8 cellular contexts compared by ENCODE assay signal in the genomic region with DNA sequence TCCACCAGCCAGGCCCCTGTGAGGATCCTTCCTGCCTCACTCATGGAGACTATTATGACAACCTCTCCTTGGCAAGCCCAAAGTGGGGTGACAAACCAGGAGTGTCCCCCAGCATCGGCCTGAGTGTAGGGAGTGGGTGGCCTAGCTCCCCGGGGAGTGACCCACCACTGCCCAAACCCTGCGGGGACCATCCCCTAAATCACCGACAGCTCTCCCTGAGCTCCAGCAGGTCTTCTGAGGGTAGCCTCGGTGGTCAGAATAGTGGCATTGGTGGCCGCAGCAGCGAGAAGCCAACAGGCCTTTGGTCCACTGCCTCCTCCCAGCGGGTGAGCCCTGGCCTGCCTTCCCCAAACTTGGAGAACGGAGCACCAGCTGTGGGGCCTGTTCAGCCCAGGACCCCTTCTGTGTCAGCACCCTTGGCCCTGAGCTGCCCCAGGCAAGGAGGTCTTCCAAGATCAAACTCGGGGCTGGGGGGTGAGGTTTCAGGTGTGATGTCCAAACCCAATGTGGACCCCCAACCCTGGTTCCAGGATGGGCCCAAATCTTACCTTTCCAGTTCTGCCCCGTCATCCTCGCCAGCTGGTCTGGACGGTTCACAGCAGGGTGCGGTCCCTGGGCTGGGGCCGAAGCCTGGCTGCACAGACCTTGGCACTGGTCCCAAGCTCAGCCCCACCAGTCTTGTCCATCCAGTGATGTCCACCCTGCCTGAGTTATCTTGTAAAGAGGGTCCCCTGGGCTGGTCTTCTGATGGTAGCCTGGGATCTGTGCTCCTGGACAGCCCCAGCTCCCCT. TPM values are rescaled to one million over a fixed set of nuclear protein-coding genes. Genes with fewer than 3 reads are reported as not detected.
DNase-seq lines count a peak whose midpoint lies in the region; FAIRE-seq and TF ChIP-seq lines count a peak whose summit lies in the region.

No MANE protein-coding gene starts in this region.

- H3K4me2 ChIP-seq in KMS-11 = peak overlapping the region; percentile 80

- peak overlapping the region; percentile 83; the same call in 1 of the 2 replicates for H3K9ac ChIP-seq in KMS-11
- H3K9ac ChIP-seq in endodermal cell (ENCODE audit: extremely low read depth, low read length, poor library complexity, severe bottlenecking) = no peak overlapping the region

- peak overlapping the region; percentile 78 for H3K27ac ChIP-seq in KMS-11
- H3K27ac ChIP-seq in endodermal cell (ENCODE audit: low read depth, low read length) = no peak overlapping the region
- H3K27ac ChIP-seq in ovary = no peak overlapping the region

- H3K4me3 ChIP-seq in KMS-11 (IDR thresholded peaks at IDR 0.05; ENCODE audit: insufficient read depth, low read depth, low read length) (no peak overlapping the region), endodermal cell (ENCODE audit: low read length) (peak overlapping the region; percentile 83), ovary (peak overlapping the region; percentile 56)

- H3K36me3 ChIP-seq in KMS-11 (ENCODE audit: insufficient read depth) (no peaks in the 10 kb centered on the region), endodermal cell (ENCODE audit: control insufficient read depth, insufficient read depth, low read length) (peaks cover 6% of the 10 kb centered on the region), ovary (no peaks in the 10 kb centered on the region)

- DNase-seq in GM12892 (ENCODE audit: insufficient read length) (peak; percentile 32), endodermal cell (no peak), ovary (peak in 3 of 5 donors; percentile 28 to 47 (median 35)), COR-L47 (lab: John Stamatoyannopoulos, UW) (no peak), AML-193 (lab: John Stamatoyannopoulos, UW) (no peak)
- no peak for DNase-seq in stimulated activated CD8-positive, alpha-beta memory T cell treated with anti-CD3 and anti-CD28 coated beads, Interleukin-4, amount 100 ng/mL, for 48 hours
- no peak for DNase-seq in activated CD4-positive, CD25-positive, alpha-beta regulatory T cell treated with anti-CD3 and anti-CD28 coated beads, Interleukin-2, amount 50 U/mL, for 72 hours

- H3K4me3 Mint-ChIP-seq in endodermal cell = peak overlapping the region; percentile 79

- peaks cover 65% of the 10 kb centered on the region for H3K79me2 ChIP-seq in KMS-11 (ENCODE audit: insufficient read depth, low read depth)

- H2AFZ ChIP-seq in KMS-11 (ENCODE audit: low read depth) = no peak overlapping the region

- H3K4me1 ChIP-seq in KMS-11 (ENCODE audit: low read depth, poor library complexity, severe bottlenecking) = peaks cover 44% of the 10 kb centered on the region
- peaks cover 7% of the 10 kb centered on the region for H3K4me1 ChIP-seq in endodermal cell (ENCODE audit: control insufficient read depth, insufficient read depth, low read length)
- H3K4me1 ChIP-seq in ovary (ENCODE audit: insufficient read depth) = peaks cover 31% of the 10 kb centered on the region

- TF ChIP-seq POLR2A in GM12892 (IDR thresholded peaks at IDR 0.05; ENCODE audit: low read depth, low read length) (no peak), ovary (IDR thresholded peaks at IDR 0.05) (no peak)

- H3K27me3 ChIP-seq in KMS-11 (ENCODE audit: insufficient read depth, low read depth) (no peaks in the 10 kb centered on the region), endodermal cell (ENCODE audit: control insufficient read depth, insufficient read depth, low read length, poor library complexity, severe bottlenecking) (no peaks in the 10 kb centered on the region), ovary (no peaks in the 10 kb centered on the region)

- no peak overlapping the region for H3K27ac Mint-ChIP-seq in endodermal cell

- H3K9me3 ChIP-seq in endodermal cell (ENCODE audit: control insufficient read depth, low read length) (peaks cover 6% of the 10 kb centered on the region), ovary (no peaks in the 10 kb centered on the region)

- peaks cover 24% of the 10 kb centered on the region for H3K36me3 Mint-ChIP-seq in endodermal cell (ENCODE audit: low read depth)

- peaks cover 6% of the 10 kb centered on the region for H3K9me3 Mint-ChIP-seq in endodermal cell

- TF ChIP-seq CTCF in KMS-11 (conservative IDR thresholded peaks at IDR 0.05; ENCODE audit: low read depth, low read length) (no peak), endodermal cell (conservative IDR thresholded peaks at IDR 0.05) (no peak), ovary (IDR thresholded peaks at IDR 0.05) (no peak)

- no peaks in the 10 kb centered on the region for H3K27me3 Mint-ChIP-seq in endodermal cell (ENCODE audit: insufficient read depth)

- TF ChIP-seq EP300 in ovary (IDR thresholded peaks at IDR 0.05) = no peak

- 93 to 95% methylated on average over 8 to 15 of the region's 15 CpGs for WGBS in endodermal cell (ENCODE audit: insufficient coverage in 1 of 2, insufficient read length in 1 of 2), 2 experiments
- 70 to 90% (median 86%) methylated on average over 15 of the region's 15 CpGs for WGBS in ovary, 3 donors

- peaks cover 11% of the 10 kb centered on the region; the same call in 1 of the 2 replicates for H4K20me1 ChIP-seq in KMS-11 (ENCODE audit: insufficient read depth)

- H3K4me1 Mint-ChIP-seq in endodermal cell = peaks cover 27% of the 10 kb centered on the region

- FAIRE-seq in GM12892 (lab: Jason Lieb, UNC) = peak; percentile 78

- intact Hi-C loops in ovary (cut with DNase I) = loop anchor here in 2 of 4 donors (10.0 kb wide), 2 partner anchors 59 to 81 kb away; no protein-coding TSS in a partner anchor

RNA-seq across cellular contexts. Expression of gene LIMD1, which starts 1.0 kb away (rescaled TPM):
- polyA plus RNA-seq in GM12892 (2012; ENCODE audit: missing spikeins) = 20.1 TPM
- total RNA-seq in endodermal cell (10 to 100 TPM; 30.9 to 33.4 TPM), ovary (10 to 100 TPM in 6 of 7 donors, 1 to 10 TPM in 1; 7.5 to 17.5 (median 15.4) TPM)
- 16.5 TPM for polyA plus RNA-seq in endodermal cell (2013, experiment 1 of 2)
- 12.0 TPM for polyA plus RNA-seq in endodermal cell (2013, experiment 2 of 2)
- polyA plus RNA-seq in ovary = 1 to 10 TPM; 4.1 to 9.3 TPM

Comparison
In these comparisons a context has a peak if more than half of its experiments do, and no peak if none do; other contexts are left out.
1. DNase-seq: peak in GM12892 (single experiment) and ovary (3 of 5); none in endodermal cell (single experiment), COR-L47 (single experiment), stimulated activated CD8-positive, alpha-beta memory T cell treated with anti-CD3 and anti-CD28 coated beads, Interleukin-4, amount 100 ng/mL, for 48 hours (single experiment), AML-193 (0 of 2) and activated CD4-positive, CD25-positive, alpha-beta regulatory T cell treated with anti-CD3 and anti-CD28 coated beads, Interleukin-2, amount 50 U/mL, for 72 hours (single experiment).